ENCODE assay signal across 16 cellular contexts in genomic region chr14:24900281-24900868, GRCh38.
A peak's percentile ranks its signal among the peaks of the same experiment; 100 is the strongest.
DNase-seq lines count a peak whose midpoint lies in the region; FAIRE-seq and TF ChIP-seq lines count a peak whose summit lies in the region.
"Had no signal": no experiment of that assay in that cellular context is flagged by ENCODE, and none has a peak within 500 bp of the region (broad histone marks: within the 10 kb centered on the region; RNA-seq: fewer than 3 reads in every experiment).

No MANE protein-coding gene starts in this region.

- DNase-seq in AG09309 (ENCODE audit: low read depth), result peak; percentile 81
- peak; percentile 36 for DNase-seq in astrocyte (ENCODE audit: low read depth)
- peak; percentile 51 for DNase-seq in globus pallidus (ENCODE audit: low spot score)
- peak; percentile 67 for DNase-seq in pons (ENCODE audit: low spot score)
- no peak for DNase-seq in ascending aorta (ENCODE audit: low spot score in 2 of 2)
- DNase-seq in activated CD8-positive, alpha-beta memory T cell treated with anti-CD3 and anti-CD28 coated beads, Interleukin-2, amount 50 U/mL, for 48 hours, result no peak
- DNase-seq in NCI-H524 treated with DMSO at 0.1 percent for 48 hours (lab: John Stamatoyannopoulos, UW), result no peak
- DNase-seq in NCI-H2227 (lab: John Stamatoyannopoulos, UW; ENCODE audit: unreplicated experiment), result no peak
- DNase-seq: amygdala; DMS153; natural killer cell; NCI-H1930; NCI-H69; stimulated activated naive CD8-positive, alpha-beta T cell treated with anti-CD3 and anti-CD28 coated beads, Interleukin-15, amount 100 ng/mL, for 72 hours; T-helper 2 cell had no signal

- H3K27ac ChIP-seq in astrocyte (ENCODE audit: low read depth, low read length), result no peak overlapping the region
- no peak overlapping the region for H3K27ac ChIP-seq in ascending aorta

- H3K4me1 ChIP-seq in astrocyte (ENCODE audit: insufficient read depth, low read length) (peaks cover 10% of the 10 kb centered on the region), ascending aorta (no peaks in the 10 kb centered on the region)

- FAIRE-seq in astrocyte (lab: Jason Lieb, UNC), result no peak

- intact Hi-C loops in ascending aorta (cut with DNase I), result no loop called here

- no peaks in the 10 kb centered on the region for H3K79me2 ChIP-seq in astrocyte (ENCODE audit: insufficient read depth, low read length)

- H3K4me3 Mint-ChIP-seq in astrocyte (ENCODE audit: unreplicated experiment), result no peak overlapping the region
- H3K4me3 Mint-ChIP-seq: natural killer cell; stimulated activated naive CD8-positive, alpha-beta T cell treated with anti-CD3 and anti-CD28 coated beads, Interleukin-15, amount 100 ng/mL, for 72 hours had no signal

- H3K27ac Mint-ChIP-seq in astrocyte (ENCODE audit: unreplicated experiment), result no peak overlapping the region
- H3K27ac Mint-ChIP-seq: natural killer cell; stimulated activated naive CD8-positive, alpha-beta T cell treated with anti-CD3 and anti-CD28 coated beads, Interleukin-15, amount 100 ng/mL, for 72 hours had no signal

- no peaks in the 10 kb centered on the region for H3K27me3 Mint-ChIP-seq in astrocyte (ENCODE audit: low read depth, unreplicated experiment)
- H3K27me3 Mint-ChIP-seq: stimulated activated naive CD8-positive, alpha-beta T cell treated with anti-CD3 and anti-CD28 coated beads, Interleukin-15, amount 100 ng/mL, for 72 hours had no signal

- TF ChIP-seq CTCF in AG09309 (IDR thresholded peaks at IDR 0.05; ENCODE audit: control insufficient read depth, insufficient read depth, low read depth, low read length, missing control alignments), result no peak
- no peak for TF ChIP-seq CTCF in astrocyte (IDR thresholded peaks at IDR 0.05; ENCODE audit: insufficient read depth, low read depth, low read length)
- no peak for TF ChIP-seq CTCF in ascending aorta (IDR thresholded peaks at IDR 0.05)

- H3K9me3 ChIP-seq in astrocyte (ENCODE audit: insufficient read depth, low read depth, low read length), result no peaks in the 10 kb centered on the region
- no peaks in the 10 kb centered on the region for H3K9me3 ChIP-seq in ascending aorta

- H3K36me3 ChIP-seq in astrocyte (ENCODE audit: insufficient read depth, low read length) (no peaks in the 10 kb centered on the region), ascending aorta (no peaks in the 10 kb centered on the region)

- H4K20me1 ChIP-seq in astrocyte (ENCODE audit: insufficient read depth, low read length), result no peaks in the 10 kb centered on the region

- H3K4me1 Mint-ChIP-seq in astrocyte (ENCODE audit: low read depth, unreplicated experiment), result peaks cover 18% of the 10 kb centered on the region
- H3K4me1 Mint-ChIP-seq: natural killer cell; stimulated activated naive CD8-positive, alpha-beta T cell treated with anti-CD3 and anti-CD28 coated beads, Interleukin-15, amount 100 ng/mL, for 72 hours had no signal

- H3K4me3 ChIP-seq in AG09309 (ENCODE audit: control insufficient read depth, low read depth, low read length) (no peak overlapping the region; the same call in 1 of the 2 replicates), astrocyte (ENCODE audit: insufficient read depth, low read depth, low read length) (no peak overlapping the region), ascending aorta (no peak overlapping the region)
- H3K4me3 ChIP-seq: skin epidermis had no signal

- no peak overlapping the region for H2AFZ ChIP-seq in astrocyte (ENCODE audit: low read depth, low read length)

- peaks cover 5% of the 10 kb centered on the region for H3K36me3 Mint-ChIP-seq in astrocyte (ENCODE audit: low read depth, unreplicated experiment)
- H3K36me3 Mint-ChIP-seq: natural killer cell had no signal

- no peaks in the 10 kb centered on the region for H3K9me3 Mint-ChIP-seq in astrocyte (ENCODE audit: unreplicated experiment)
- H3K9me3 Mint-ChIP-seq: natural killer cell; stimulated activated naive CD8-positive, alpha-beta T cell treated with anti-CD3 and anti-CD28 coated beads, Interleukin-15, amount 100 ng/mL, for 72 hours had no signal

- no peak overlapping the region for H3K4me2 ChIP-seq in astrocyte (ENCODE audit: low read length)

- no peak overlapping the region for H3K9ac ChIP-seq in astrocyte (ENCODE audit: low read length)

- no peaks in the 10 kb centered on the region for H3K27me3 ChIP-seq in astrocyte (ENCODE audit: insufficient read depth, low read length)
- H3K27me3 ChIP-seq in ascending aorta, result no peaks in the 10 kb centered on the region

Comparison
In these comparisons a context has a peak if more than half of its experiments do, and no peak if none do; other contexts are left out.
1. DNase-seq: peak in AG09309 (single experiment), astrocyte (single experiment), globus pallidus (single experiment) and pons (single experiment); none in ascending aorta (0 of 2), activated CD8-positive, alpha-beta memory T cell treated with anti-CD3 and anti-CD28 coated beads, Interleukin-2, amount 50 U/mL, for 48 hours (single experiment), NCI-H524 treated with DMSO at 0.1 percent for 48 hours (single experiment) and NCI-H2227 (single experiment).